Comparison of ENCODE assay signal across 13 cellular contexts in genomic region chr14:68247281-68247680, GRCh38.
A peak's percentile ranks its signal among the peaks of the same experiment; 100 is the strongest.
DNase-seq lines count a peak whose midpoint lies in the region; ATAC-seq and FAIRE-seq lines count a peak whose summit lies in the region.
"Had no signal": no experiment of that assay in that cellular context is flagged by ENCODE, and none has a peak within 500 bp of the region (broad histone marks: within the 10 kb centered on the region; RNA-seq: fewer than 3 reads in every experiment).

No MANE protein-coding gene starts in this region.

- no peak overlapping the region for H3K4me2 ChIP-seq in mesenchymal stem cell (ENCODE audit: low read length, poor library complexity, severe bottlenecking)

- no peaks in the 10 kb centered on the region for H3K27me3 Mint-ChIP-seq in activated T-helper 17 cell treated with anti-CD3 and anti-CD28 coated beads, Interleukin-2, amount 50 U/mL, for 72 hours

- no peak overlapping the region for H4K91ac ChIP-seq in mesenchymal stem cell (ENCODE audit: low read length)

- no peak overlapping the region for H4K8ac ChIP-seq in mesenchymal stem cell (ENCODE audit: low read length)

- H3K4ac ChIP-seq in mesenchymal stem cell (ENCODE audit: low read depth in 1 of 2, low read length in 2 of 2), result no peak overlapping the region

- DNase-seq in GM19239 (ENCODE audit: insufficient read length, low spot score) (no peak), mesenchymal stem cell (no peak), NCI-H748 (lab: John Stamatoyannopoulos, UW; ENCODE audit: unreplicated experiment) (no peak), SKM-1 (lab: John Stamatoyannopoulos, UW; ENCODE audit: unreplicated experiment) (no peak), DMS53 (lab: John Stamatoyannopoulos, UW) (no peak)
- DNase-seq in activated CD4-positive, alpha-beta T cell treated with anti-CD3 and anti-CD28 coated beads for 48 hours, result no peak
- DNase-seq: activated CD8-positive, alpha-beta memory T cell treated with anti-CD3 and anti-CD28 coated beads, Interleukin-2, amount 50 U/mL, for 4 hours; BE2C; NCI-H2081; WERI-Rb-1 had no signal

- peaks cover 21% of the 10 kb centered on the region for H3K4me1 Mint-ChIP-seq in activated T-helper 17 cell treated with anti-CD3 and anti-CD28 coated beads, Interleukin-2, amount 50 U/mL, for 72 hours

- ATAC-seq in activated T-helper 17 cell treated with anti-CD3 and anti-CD28 coated beads, Interleukin-2, amount 50 U/mL, for 72 hours (replicated peaks), result no peak

- H3K4me1 ChIP-seq in mesenchymal stem cell (ENCODE audit: control insufficient read depth, insufficient read depth, low read depth, low read length) (peaks cover 10% of the 10 kb centered on the region), stomach smooth muscle (ENCODE audit: control insufficient read depth, insufficient read depth, low read length) (peaks cover 57% of the 10 kb centered on the region)

- no peak overlapping the region for H3K18ac ChIP-seq in mesenchymal stem cell (ENCODE audit: low read depth in 1 of 2, low read length in 2 of 2)

- H3K79me1 ChIP-seq in mesenchymal stem cell (replicated peaks; ENCODE audit: low read length, poor library complexity, severe bottlenecking), result peaks cover 11% of the 10 kb centered on the region

- H3K9me3 Mint-ChIP-seq in activated T-helper 17 cell treated with anti-CD3 and anti-CD28 coated beads, Interleukin-2, amount 50 U/mL, for 72 hours, result no peaks in the 10 kb centered on the region
- H3K9me3 Mint-ChIP-seq: neural crest cell had no signal

- H2BK120ac ChIP-seq in mesenchymal stem cell (ENCODE audit: low read depth, low read length), result no peak overlapping the region

- peak overlapping the region; percentile 80 for H3K9ac ChIP-seq in mesenchymal stem cell (ENCODE audit: low read length)
- H3K9ac ChIP-seq in stomach smooth muscle (ENCODE audit: low read length in 2 of 2), result peak overlapping the region in 1 of 2 donors; percentile 62

- no peak overlapping the region for H2BK5ac ChIP-seq in mesenchymal stem cell (ENCODE audit: low read depth, low read length, poor library complexity, severe bottlenecking)

- no peaks in the 10 kb centered on the region for H3K9me3 ChIP-seq in mesenchymal stem cell (ENCODE audit: control insufficient read depth, low read length)
- H3K9me3 ChIP-seq in stomach smooth muscle (ENCODE audit: control insufficient read depth in 2 of 2, low read length in 2 of 2), result no peaks in the 10 kb centered on the region
- H3K9me3 ChIP-seq: BE2C had no signal

- H2BK12ac ChIP-seq in mesenchymal stem cell (ENCODE audit: low read length in 2 of 2), result no peak overlapping the region

- H3K36me3 ChIP-seq in mesenchymal stem cell (ENCODE audit: control insufficient read depth in 1 of 2, insufficient read depth in 2 of 2, low read depth in 1 of 2, low read length in 2 of 2) (no peaks in the 10 kb centered on the region), stomach smooth muscle (ENCODE audit: control insufficient read depth in 2 of 2, insufficient read depth in 2 of 2, low read length in 2 of 2) (no peaks in the 10 kb centered on the region)
- H3K36me3 ChIP-seq: BE2C, WERI-Rb-1 had no signal

- WGBS in mesenchymal stem cell, result 60% methylated on average over 1 of the region's 3 CpGs

- no peak overlapping the region for H3K23ac ChIP-seq in mesenchymal stem cell (ENCODE audit: low read length in 2 of 2)

- peak overlapping the region; percentile 8 for H3K4me3 Mint-ChIP-seq in activated T-helper 17 cell treated with anti-CD3 and anti-CD28 coated beads, Interleukin-2, amount 50 U/mL, for 72 hours
- H3K4me3 Mint-ChIP-seq: neural crest cell had no signal

- no peak overlapping the region for H2AFZ ChIP-seq in mesenchymal stem cell (ENCODE audit: low read depth, low read length)

- H2AK5ac ChIP-seq in mesenchymal stem cell (ENCODE audit: low read length, severe bottlenecking), result no peak overlapping the region

- no peak overlapping the region for H2BK15ac ChIP-seq in mesenchymal stem cell (ENCODE audit: low read depth, poor library complexity, severe bottlenecking)

- no peak overlapping the region for H3K27ac ChIP-seq in mesenchymal stem cell (ENCODE audit: low read length, poor library complexity, severe bottlenecking)
- H3K27ac ChIP-seq in stomach smooth muscle (ENCODE audit: low read length), result peak overlapping the region; percentile 95
- H3K27ac ChIP-seq: WERI-Rb-1 had no signal

- H3K27me3 ChIP-seq in mesenchymal stem cell (ENCODE audit: control insufficient read depth in 1 of 2, insufficient read depth in 1 of 2, low read length in 2 of 2) (no peaks in the 10 kb centered on the region), stomach smooth muscle (ENCODE audit: control insufficient read depth in 1 of 2, insufficient read depth in 2 of 2, low read length in 2 of 2) (no peaks in the 10 kb centered on the region)
- H3K27me3 ChIP-seq: BE2C had no signal

- no peak overlapping the region for H3K27ac Mint-ChIP-seq in activated T-helper 17 cell treated with anti-CD3 and anti-CD28 coated beads, Interleukin-2, amount 50 U/mL, for 72 hours

- no peaks in the 10 kb centered on the region for H3K36me3 Mint-ChIP-seq in activated T-helper 17 cell treated with anti-CD3 and anti-CD28 coated beads, Interleukin-2, amount 50 U/mL, for 72 hours (ENCODE audit: low read depth)

- no peak overlapping the region for H3K14ac ChIP-seq in mesenchymal stem cell (ENCODE audit: low read length in 2 of 2)

- FAIRE-seq in GM19239 (lab: Jason Lieb, UNC), result peak; percentile 71

- H3K4me3 ChIP-seq in mesenchymal stem cell (ENCODE audit: insufficient read depth in 1 of 2, low read depth in 1 of 2, low read length in 2 of 2) (no peak overlapping the region), stomach smooth muscle (ENCODE audit: low read length in 2 of 2) (no peak overlapping the region)
